In the genomic region with DNA sequence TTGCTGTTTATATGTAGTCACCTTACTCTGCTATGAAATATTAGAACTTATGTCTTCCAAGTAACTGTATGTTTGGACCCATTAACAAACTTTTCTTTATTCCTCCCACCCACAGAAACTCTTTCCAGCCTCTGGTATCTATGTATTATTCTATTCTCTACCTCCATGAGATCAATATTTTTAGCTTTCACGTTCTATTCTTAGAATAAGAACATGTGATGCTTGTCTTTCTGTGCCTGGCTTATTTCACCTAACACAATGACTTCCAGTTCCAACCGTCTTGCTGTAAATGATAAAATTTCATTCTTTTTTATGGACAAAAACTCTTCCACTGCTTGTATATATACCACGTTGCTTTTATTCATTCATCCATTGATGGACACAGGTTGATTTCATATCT, we compare ENCODE assay signal across 18 cellular contexts. TPM values are rescaled to one million over a fixed set of nuclear protein-coding genes. Genes with fewer than 3 reads are reported as not detected.
"Had no signal": no experiment of that assay in that cellular context is flagged by ENCODE, and none has a peak within 500 bp of the region (broad histone marks: within the 10 kb centered on the region; RNA-seq: fewer than 3 reads in every experiment).

No MANE protein-coding gene starts in this region.

RNA-seq across cellular contexts. Expression of a gene that starts 14.4 kb away (rescaled TPM):
- total RNA-seq: activated naive CD4-positive, alpha-beta T cell treated with anti-CD3 and anti-CD28 coated beads for 36 hours; activated naive CD4-positive, alpha-beta T cell treated with anti-CD3 and anti-CD28 coated beads, Interleukin-2, amount 50 U/mL, for 72 hours; activated naive CD8-positive, alpha-beta T cell treated with anti-CD3 and anti-CD28 coated beads for 36 hours; activated naive CD8-positive, alpha-beta T cell treated with anti-CD3 and anti-CD28 coated beads, Interleukin-2, amount 10 ng/mL, durations not matched to agents 7 days and 5 days; activated T-cell treated with anti-CD3 and anti-CD28 coated beads, Interleukin-2, amount 50 U/mL, for 4 hours; activated T-cell treated with anti-CD3 and anti-CD28 coated beads, Interleukin-2, amount 50 U/mL, for 72 hours; activated T-helper 1 cell treated with anti-CD3 and anti-CD28 coated beads, Interleukin-12 subunit alpha, Interleukin-12 subunit beta, Interleukin-2, Interleukin-4 antibody, amounts not matched to agents 30 ng/mL and 10 ng/mL and 1 ng/mL, durations not matched to agents 14 hours and 24 hours and 36 hours; activated T-helper 17 cell treated with anti-CD3 and anti-CD28 coated beads, Interleukin-2, amount 50 U/mL, for 72 hours; activated T-helper 2 cell treated with anti-CD3 and anti-CD28 coated beads, Interferon-gamma antibody, Interleukin-2, Interleukin-4, amounts not matched to agents 10 μg/mL and 5 μg/mL and 100 μg/mL, durations not matched to agents 14 hours and 24 hours and 36 hours; adrenal gland; aorta; ascending aorta; astrocyte; breast epithelium; cardiac septum had no signal
- polyA plus RNA-seq: adrenal gland, aorta, cardiac muscle cell had no signal

RNA-seq across cellular contexts. Expression of a gene that starts 39.3 kb away (rescaled TPM):
- total RNA-seq: activated naive CD4-positive, alpha-beta T cell treated with anti-CD3 and anti-CD28 coated beads for 36 hours; activated naive CD4-positive, alpha-beta T cell treated with anti-CD3 and anti-CD28 coated beads, Interleukin-2, amount 50 U/mL, for 72 hours; activated naive CD8-positive, alpha-beta T cell treated with anti-CD3 and anti-CD28 coated beads for 36 hours; activated naive CD8-positive, alpha-beta T cell treated with anti-CD3 and anti-CD28 coated beads, Interleukin-2, amount 10 ng/mL, durations not matched to agents 7 days and 5 days; activated T-cell treated with anti-CD3 and anti-CD28 coated beads, Interleukin-2, amount 50 U/mL, for 4 hours; activated T-cell treated with anti-CD3 and anti-CD28 coated beads, Interleukin-2, amount 50 U/mL, for 72 hours; activated T-helper 1 cell treated with anti-CD3 and anti-CD28 coated beads, Interleukin-12 subunit alpha, Interleukin-12 subunit beta, Interleukin-2, Interleukin-4 antibody, amounts not matched to agents 30 ng/mL and 10 ng/mL and 1 ng/mL, durations not matched to agents 14 hours and 24 hours and 36 hours; activated T-helper 17 cell treated with anti-CD3 and anti-CD28 coated beads, Interleukin-2, amount 50 U/mL, for 72 hours; activated T-helper 2 cell treated with anti-CD3 and anti-CD28 coated beads, Interferon-gamma antibody, Interleukin-2, Interleukin-4, amounts not matched to agents 10 μg/mL and 5 μg/mL and 100 μg/mL, durations not matched to agents 14 hours and 24 hours and 36 hours; adrenal gland; aorta; ascending aorta; astrocyte; body of pancreas; breast epithelium; bronchial epithelial cell; cardiac muscle cell; cardiac septum had no signal
- polyA plus RNA-seq: adrenal gland, aorta, cardiac muscle cell had no signal
